Comparison of ENCODE assay signal across 8 cellular contexts in the genomic region with DNA sequence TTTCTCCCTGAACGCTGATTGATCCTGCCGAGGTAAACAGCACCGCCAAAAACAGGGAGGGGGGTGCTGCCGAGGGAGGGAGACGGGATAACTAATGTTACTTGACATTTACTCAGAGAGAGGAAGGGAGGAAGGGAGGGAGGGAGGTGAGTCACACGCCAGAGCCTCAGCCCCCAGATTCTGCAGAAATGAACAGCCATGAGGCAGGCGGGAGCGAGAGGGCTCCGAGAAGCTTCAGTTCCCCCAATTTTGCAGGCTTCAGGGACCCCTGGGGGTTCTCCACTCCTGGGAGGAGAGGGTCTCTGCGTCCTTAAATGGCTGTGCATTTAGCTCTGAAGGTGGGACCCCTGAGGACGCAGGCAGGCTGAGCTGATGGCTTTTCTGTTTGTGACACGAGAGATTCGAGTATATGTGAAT. TPM values are rescaled to one million over a fixed set of nuclear protein-coding genes. Genes with fewer than 3 reads are reported as not detected.
DNase-seq lines count a peak whose midpoint lies in the region; ATAC-seq lines count a peak whose summit lies in the region.

No MANE protein-coding gene starts in this region.

- no peaks in the 10 kb centered on the region for H3K9me3 ChIP-seq in right cardiac atrium (ENCODE audit: control insufficient read depth, low read length)

- intact Hi-C loops in right cardiac atrium (cut with DNase I) (no loop called here), Right ventricle myocardium superior (cut with DNase I) (no loop called here)

- H3K27ac ChIP-seq in right cardiac atrium (ENCODE audit: low read length): no peak overlapping the region

- no peak overlapping the region for H3K4me3 ChIP-seq in right cardiac atrium (ENCODE audit: low read length)

- DNase-seq in right cardiac atrium (peak in 2 of 3 donors; percentile 35 to 47), Right ventricle myocardium superior (no peak), hepatic stellate cell (ENCODE audit: low spot score) (peak; percentile 66), SKM-1 (lab: John Stamatoyannopoulos, UW; ENCODE audit: unreplicated experiment) (no peak)
- DNase-seq in activated CD8-positive, alpha-beta memory T cell treated with anti-CD3 and anti-CD28 coated beads, Interleukin-2, amount 50 U/mL, for 48 hours: peak; percentile 80
- DNase-seq in stimulated activated CD8-positive, alpha-beta memory T cell treated with anti-CD3 and anti-CD28 coated beads, Interleukin-15, amount 100 ng/mL, for 24 hours (ENCODE audit: low read depth): peak; percentile 21

- ATAC-seq in right cardiac atrium (peak; percentile 10 to 68), Right ventricle myocardium superior (ENCODE audit: poor library complexity) (no peak), HG02642 (IDR thresholded peaks at IDR 0.05; ENCODE audit: poor library complexity, unreplicated experiment) (no peak), GM21529 (IDR thresholded peaks at IDR 0.05; ENCODE audit: unreplicated experiment) (no peak)

- H3K27me3 ChIP-seq in right cardiac atrium (ENCODE audit: control insufficient read depth, insufficient read depth): no peaks in the 10 kb centered on the region

- H3K4me1 ChIP-seq in right cardiac atrium (ENCODE audit: control insufficient read depth, insufficient read depth, low read length): no peaks in the 10 kb centered on the region

- 29% methylated on average over 13 of the region's 13 CpGs for WGBS in right cardiac atrium

RNA-seq across cellular contexts. Expression of gene IER5L, which starts 59.1 kb away (rescaled TPM):
- total RNA-seq in right cardiac atrium: 1 to 10 TPM; 6.7 to 9.4 (median 8.7) TPM
- 10.4 TPM for polyA plus RNA-seq in right cardiac atrium
- total RNA-seq in Right ventricle myocardium superior: 3.5 TPM

Comparison
In these comparisons a context has a peak if more than half of its experiments do, and no peak if none do; other contexts are left out.
1. ATAC-seq: peak in right cardiac atrium (2 of 2); none in Right ventricle myocardium superior (single experiment), HG02642 (single experiment) and GM21529 (single experiment).
2. DNase-seq: peak in right cardiac atrium (2 of 3), activated CD8-positive, alpha-beta memory T cell treated with anti-CD3 and anti-CD28 coated beads, Interleukin-2, amount 50 U/mL, for 48 hours (single experiment), hepatic stellate cell (single experiment) and stimulated activated CD8-positive, alpha-beta memory T cell treated with anti-CD3 and anti-CD28 coated beads, Interleukin-15, amount 100 ng/mL, for 24 hours (single experiment); none in Right ventricle myocardium superior (single experiment) and SKM-1 (single experiment).